9 cellular contexts compared by ENCODE assay signal in genomic region chr1:71196685-71197084, GRCh38.
DNase-seq lines count a peak whose midpoint lies in the region; ATAC-seq, FAIRE-seq and TF ChIP-seq lines count a peak whose summit lies in the region.
"Had no signal": no experiment of that assay in that cellular context is flagged by ENCODE, and none has a peak within 500 bp of the region (broad histone marks: within the 10 kb centered on the region; RNA-seq: fewer than 3 reads in every experiment).

No MANE protein-coding gene starts in this region.

- peaks cover 6% of the 10 kb centered on the region for H3K27me3 Mint-ChIP-seq in activated T-cell treated with anti-CD3 and anti-CD28 coated beads, Interleukin-2, amount 50 U/mL, for 72 hours (ENCODE audit: low read depth)
- no peaks in the 10 kb centered on the region for H3K27me3 Mint-ChIP-seq in CD4-positive, alpha-beta T cell
- H3K27me3 Mint-ChIP-seq: activated naive CD8-positive, alpha-beta T cell had no signal

- H3K27me3 ChIP-seq in RWPE2 (ENCODE audit: insufficient read depth, poor library complexity, severe bottlenecking) (no peaks in the 10 kb centered on the region), H7 (ENCODE audit: control insufficient read depth, insufficient read depth, low read length) (no peaks in the 10 kb centered on the region)
- no peaks in the 10 kb centered on the region for H3K27me3 ChIP-seq in CD4-positive, alpha-beta T cell (ENCODE audit: control insufficient read depth, insufficient read depth, low read length)

- peak; percentile 87 for FAIRE-seq in A204.1 (lab: Jason Lieb, UNC)

- POLR2A ChIA-PET in CD4-positive, alpha-beta T cell (lab: Charles Lee): no interaction called here

- DNase-seq in HS-27A (ENCODE audit: low read depth): peak; percentile 7
- DNase-seq in RWPE2 (ENCODE audit: low spot score): no peak
- peak; percentile 9 for DNase-seq in globus pallidus (ENCODE audit: low spot score)
- no peak for DNase-seq in H7
- DNase-seq in activated T-cell treated with anti-CD3 and anti-CD28 coated beads, Interleukin-2, amount 50 U/mL, for 72 hours: no peak
- DNase-seq in CD4-positive, alpha-beta T cell: no peak
- DNase-seq in posterior cingulate gyrus: no peak

- peak; percentile 56 for TF ChIP-seq CTCF in RWPE2 (IDR thresholded peaks at IDR 0.05; ENCODE audit: poor library complexity, severe bottlenecking)
- TF ChIP-seq CTCF in CD4-positive, alpha-beta T cell (IDR thresholded peaks at IDR 0.05): no peak

- CTCF ChIA-PET in CD4-positive, alpha-beta T cell (lab: Charles Lee): no interaction called here

- H3K4me3 ChIP-seq in RWPE2 (ENCODE audit: severe bottlenecking): no peak overlapping the region
- no peak overlapping the region for H3K4me3 ChIP-seq in H7 (ENCODE audit: insufficient read depth, low read depth, low read length)

- no peak overlapping the region for H3K27ac ChIP-seq in RWPE2 (ENCODE audit: poor library complexity, severe bottlenecking)
- no peak overlapping the region for H3K27ac ChIP-seq in CD4-positive, alpha-beta T cell (ENCODE audit: low read depth, low read length)

- no peak for ATAC-seq in RWPE2 (ENCODE audit: low read depth)
- no peak for ATAC-seq in activated T-cell treated with anti-CD3 and anti-CD28 coated beads, Interleukin-2, amount 50 U/mL, for 72 hours (replicated peaks in 1 of 2)
- no peak for ATAC-seq in CD4-positive, alpha-beta T cell (ENCODE audit: poor library complexity)

- no peak overlapping the region for H3K27ac Mint-ChIP-seq in activated T-cell treated with anti-CD3 and anti-CD28 coated beads, Interleukin-2, amount 50 U/mL, for 72 hours
- no peak overlapping the region for H3K27ac Mint-ChIP-seq in CD4-positive, alpha-beta T cell
- H3K27ac Mint-ChIP-seq: activated naive CD8-positive, alpha-beta T cell had no signal

- no peaks in the 10 kb centered on the region for H3K4me1 ChIP-seq in RWPE2 (ENCODE audit: insufficient read depth, poor library complexity, severe bottlenecking)

- no peak overlapping the region for H3K4me3 Mint-ChIP-seq in activated T-cell treated with anti-CD3 and anti-CD28 coated beads, Interleukin-2, amount 50 U/mL, for 72 hours
- H3K4me3 Mint-ChIP-seq in CD4-positive, alpha-beta T cell: no peak overlapping the region
- H3K4me3 Mint-ChIP-seq: activated naive CD8-positive, alpha-beta T cell had no signal

- H3K36me3 ChIP-seq in RWPE2 (ENCODE audit: low read depth) (no peaks in the 10 kb centered on the region), H7 (replicated peaks; ENCODE audit: control insufficient read depth, insufficient read depth, low read length) (no peaks in the 10 kb centered on the region)

- intact Hi-C loops in CD4-positive, alpha-beta T cell (cut with DNase I, micrococcal nuclease): no loop called here
- intact Hi-C loops in posterior cingulate gyrus (cut with DNase I): loop anchor here (2.0 kb wide), 1 partner anchor 324 kb away; no protein-coding TSS in a partner anchor

- H3K9me3 ChIP-seq in RWPE2 (ENCODE audit: severe bottlenecking): no peaks in the 10 kb centered on the region
- no peaks in the 10 kb centered on the region for H3K9me3 ChIP-seq in CD4-positive, alpha-beta T cell (ENCODE audit: control insufficient read depth, low read length)

- H3K9me3 Mint-ChIP-seq in activated T-cell treated with anti-CD3 and anti-CD28 coated beads, Interleukin-2, amount 50 U/mL, for 72 hours: no peaks in the 10 kb centered on the region
- peaks cover 1% of the 10 kb centered on the region for H3K9me3 Mint-ChIP-seq in CD4-positive, alpha-beta T cell

- H3K4me1 Mint-ChIP-seq in activated T-cell treated with anti-CD3 and anti-CD28 coated beads, Interleukin-2, amount 50 U/mL, for 72 hours (ENCODE audit: low read depth): no peaks in the 10 kb centered on the region
- no peaks in the 10 kb centered on the region for H3K4me1 Mint-ChIP-seq in CD4-positive, alpha-beta T cell (ENCODE audit: low read depth)

- no peaks in the 10 kb centered on the region for H3K36me3 Mint-ChIP-seq in activated T-cell treated with anti-CD3 and anti-CD28 coated beads, Interleukin-2, amount 50 U/mL, for 72 hours (ENCODE audit: insufficient read depth in 2 of 2)
- H3K36me3 Mint-ChIP-seq in CD4-positive, alpha-beta T cell (ENCODE audit: low read depth): no peaks in the 10 kb centered on the region
- H3K36me3 Mint-ChIP-seq: activated naive CD8-positive, alpha-beta T cell had no signal

Comparison
In these comparisons a context has a peak if more than half of its experiments do, and no peak if none do; other contexts are left out.
1. DNase-seq: peak in HS-27A (single experiment) and globus pallidus (single experiment); none in RWPE2 (single experiment), H7 (single experiment), activated T-cell treated with anti-CD3 and anti-CD28 coated beads, Interleukin-2, amount 50 U/mL, for 72 hours (0 of 2), CD4-positive, alpha-beta T cell (0 of 10) and posterior cingulate gyrus (0 of 10).